18 cellular contexts compared by ENCODE assay signal in the genomic region with DNA sequence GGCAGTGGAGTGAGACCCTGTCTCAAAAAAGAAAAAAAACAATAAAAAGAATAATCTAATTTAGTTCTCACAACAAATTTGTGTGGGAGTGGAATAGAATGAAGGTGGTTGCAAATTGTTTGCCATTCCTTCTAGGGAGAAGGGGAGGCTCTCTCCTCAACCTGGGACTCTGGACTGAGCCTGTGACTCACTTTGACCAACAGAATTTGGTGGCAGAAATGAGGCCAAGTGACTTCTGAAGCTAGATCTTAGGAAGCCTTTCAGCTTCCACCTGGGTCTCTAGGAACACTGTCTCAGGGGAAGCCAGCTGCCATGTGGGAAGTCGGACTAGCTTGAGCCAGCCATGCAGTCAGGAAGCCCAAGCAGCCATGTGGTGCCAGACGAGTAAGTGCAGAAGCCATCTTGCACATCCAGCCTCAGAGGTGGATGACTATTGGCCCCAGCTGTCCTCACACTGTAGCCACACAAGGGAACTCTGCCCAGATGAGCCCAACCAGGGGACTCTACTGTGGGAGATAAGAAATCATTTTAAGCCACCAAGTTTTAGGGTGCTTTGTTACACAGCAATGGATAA.
"Had no signal": no experiment of that assay in that cellular context is flagged by ENCODE, and none has a peak within 500 bp of the region (broad histone marks: within the 10 kb centered on the region; RNA-seq: fewer than 3 reads in every experiment).

No MANE protein-coding gene starts in this region.

- H3K4me3 Mint-ChIP-seq: activated CD4-positive, alpha-beta T cell treated with anti-CD3 and anti-CD28 coated beads, Interleukin-2, amount 10 ng/mL, durations not matched to agents 24 days and 14 days; activated CD8-positive, alpha-beta T cell treated with anti-CD3 and anti-CD28 coated beads for 36 hours; activated naive CD8-positive, alpha-beta T cell treated with anti-CD3 and anti-CD28 coated beads for 36 hours; activated T-helper 17 cell treated with anti-CD3 and anti-CD28 coated beads, Interleukin-2, amount 50 U/mL, for 72 hours; immature natural killer cell; neural crest cell; stimulated activated naive CD8-positive, alpha-beta T cell treated with anti-CD3 and anti-CD28 coated beads, Interleukin-15, amount 100 ng/mL, for 72 hours had no signal

- H3K27me3 ChIP-seq: gastroesophageal sphincter, heart right ventricle, right atrium auricular region had no signal

- H3K4me3 ChIP-seq: gastroesophageal sphincter, heart right ventricle, prostate gland, right atrium auricular region, skin epidermis had no signal

- DNase-seq: activated CD4-positive, alpha-beta T cell treated with anti-CD3 and anti-CD28 coated beads, Interleukin-2, amount 10 ng/mL, durations not matched to agents 24 days and 14 days; activated CD8-positive, alpha-beta T cell treated with anti-CD3 and anti-CD28 coated beads for 36 hours; activated naive CD4-positive, alpha-beta T cell; activated naive CD8-positive, alpha-beta T cell treated with anti-CD3 and anti-CD28 coated beads for 36 hours; activated T-cell treated with anti-CD3 and anti-CD28 coated beads, Interleukin-2, amount 50 U/mL, for 1 hour; amygdala; heart right ventricle; immature natural killer cell; naive B cell; stimulated activated CD4-positive, alpha-beta T cell treated with anti-CD3 and anti-CD28 coated beads, Interleukin-15, amount 100 ng/mL, for 24 hours; stimulated activated CD4-positive, alpha-beta T cell treated with anti-CD3 and anti-CD28 coated beads, Interleukin-2, amount 100 ng/mL, for 48 hours; stimulated activated naive CD8-positive, alpha-beta T cell treated with anti-CD3 and anti-CD28 coated beads, Interleukin-15, amount 100 ng/mL, for 72 hours had no signal

- H3K27ac ChIP-seq: gastroesophageal sphincter, heart right ventricle, prostate gland, right atrium auricular region had no signal

- ATAC-seq: activated CD8-positive, alpha-beta T cell treated with anti-CD3 and anti-CD28 coated beads for 36 hours; activated T-helper 17 cell treated with anti-CD3 and anti-CD28 coated beads, Interleukin-2, amount 50 U/mL, for 72 hours; gastroesophageal sphincter; heart right ventricle; stimulated activated naive CD8-positive, alpha-beta T cell treated with anti-CD3 and anti-CD28 coated beads, Interleukin-15, amount 100 ng/mL, for 72 hours had no signal

- H3K9me3 ChIP-seq: gastroesophageal sphincter, prostate gland had no signal

- H3K9me3 Mint-ChIP-seq: activated CD4-positive, alpha-beta T cell treated with anti-CD3 and anti-CD28 coated beads, Interleukin-2, amount 10 ng/mL, durations not matched to agents 24 days and 14 days; activated naive CD8-positive, alpha-beta T cell treated with anti-CD3 and anti-CD28 coated beads for 36 hours; activated T-helper 17 cell treated with anti-CD3 and anti-CD28 coated beads, Interleukin-2, amount 50 U/mL, for 72 hours; immature natural killer cell; naive B cell; neural crest cell; stimulated activated naive CD8-positive, alpha-beta T cell treated with anti-CD3 and anti-CD28 coated beads, Interleukin-15, amount 100 ng/mL, for 72 hours had no signal

- H3K27ac Mint-ChIP-seq: activated CD4-positive, alpha-beta T cell treated with anti-CD3 and anti-CD28 coated beads, Interleukin-2, amount 10 ng/mL, durations not matched to agents 24 days and 14 days; activated CD8-positive, alpha-beta T cell treated with anti-CD3 and anti-CD28 coated beads for 36 hours; activated naive CD8-positive, alpha-beta T cell treated with anti-CD3 and anti-CD28 coated beads for 36 hours; activated T-helper 17 cell treated with anti-CD3 and anti-CD28 coated beads, Interleukin-2, amount 50 U/mL, for 72 hours had no signal

- H3K36me3 Mint-ChIP-seq: activated naive CD8-positive, alpha-beta T cell treated with anti-CD3 and anti-CD28 coated beads for 36 hours; immature natural killer cell had no signal

- H3K27me3 Mint-ChIP-seq: activated CD8-positive, alpha-beta T cell treated with anti-CD3 and anti-CD28 coated beads for 36 hours; activated naive CD8-positive, alpha-beta T cell treated with anti-CD3 and anti-CD28 coated beads for 36 hours; naive B cell; stimulated activated naive CD8-positive, alpha-beta T cell treated with anti-CD3 and anti-CD28 coated beads, Interleukin-15, amount 100 ng/mL, for 72 hours had no signal

- H3K4me1 Mint-ChIP-seq: activated CD4-positive, alpha-beta T cell treated with anti-CD3 and anti-CD28 coated beads, Interleukin-2, amount 10 ng/mL, durations not matched to agents 24 days and 14 days; activated naive CD8-positive, alpha-beta T cell treated with anti-CD3 and anti-CD28 coated beads for 36 hours; activated T-helper 17 cell treated with anti-CD3 and anti-CD28 coated beads, Interleukin-2, amount 50 U/mL, for 72 hours; immature natural killer cell had no signal
